9 cellular contexts compared by ENCODE assay signal in genomic region chr6:47440722-47441121, GRCh38. TPM values are rescaled to one million over a fixed set of nuclear protein-coding genes. Genes with fewer than 3 reads are reported as not detected.
A peak's percentile ranks its signal among the peaks of the same experiment; 100 is the strongest.
DNase-seq lines count a peak whose midpoint lies in the region; ATAC-seq and TF ChIP-seq lines count a peak whose summit lies in the region.
"Had no signal": no experiment of that assay in that cellular context is flagged by ENCODE, and none has a peak within 500 bp of the region (broad histone marks: within the 10 kb centered on the region; RNA-seq: fewer than 3 reads in every experiment).

No MANE protein-coding gene starts in this region.

- intact Hi-C loops in thyroid gland (cut with DNase I) = no loop called here

- no peaks in the 10 kb centered on the region for H3K79me2 ChIP-seq in osteoblast (ENCODE audit: insufficient read depth, low read length)

- TF ChIP-seq POLR2A in thyroid gland (IDR thresholded peaks at IDR 0.05) = no peak

- H3K4me2 ChIP-seq in osteoblast (ENCODE audit: insufficient read depth, low read length) = no peak overlapping the region
- H3K4me2 ChIP-seq: BLaER1 treated with 17β-estradiol and CSF1 and Interleukin-3, amounts not matched to agents 10 nM and 100 nM had no signal

- H2AFZ ChIP-seq in osteoblast (ENCODE audit: low read length) = no peak overlapping the region

- no peaks in the 10 kb centered on the region for H4K20me1 ChIP-seq in osteoblast (ENCODE audit: insufficient read depth, low read length)
- H4K20me1 ChIP-seq: BLaER1 treated with 17β-estradiol and CSF1 and Interleukin-3, amounts not matched to agents 10 nM and 100 nM had no signal

- H3K27ac ChIP-seq in thyroid gland = no peak overlapping the region
- H3K27ac ChIP-seq in osteoblast (ENCODE audit: low read depth, low read length) = no peak overlapping the region
- H3K27ac ChIP-seq: BLaER1 treated with 17β-estradiol and CSF1 and Interleukin-3, amounts not matched to agents 10 nM and 100 nM had no signal

- ATAC-seq in GM19395 (IDR thresholded peaks at IDR 0.05; ENCODE audit: unreplicated experiment) (peak; percentile 71), HG03139 (IDR thresholded peaks at IDR 0.05; ENCODE audit: unreplicated experiment) (peak; percentile 51)

- H3K4me3 ChIP-seq in thyroid gland (replicated peaks in 1 of 3) (no peak overlapping the region), foreskin fibroblast (ENCODE audit: low read depth in 1 of 2, low read length in 2 of 2) (no peak overlapping the region), osteoblast (ENCODE audit: insufficient read depth, low read length) (no peak overlapping the region)
- H3K4me3 ChIP-seq: BLaER1 treated with 17β-estradiol and CSF1 and Interleukin-3, amounts not matched to agents 10 nM and 100 nM had no signal

- no peak for TF ChIP-seq CTCF in thyroid gland (IDR thresholded peaks at IDR 0.05)
- TF ChIP-seq CTCF in foreskin fibroblast (IDR thresholded peaks at IDR 0.05; ENCODE audit: low read depth, low read length) = no peak
- no peak for TF ChIP-seq CTCF in osteoblast (IDR thresholded peaks at IDR 0.05; ENCODE audit: extremely low read depth, low read depth, low read length)

- DNase-seq in COLO829 (ENCODE audit: low spot score) (peak; percentile 60), RPMI8226 (peak; percentile 41), thyroid gland (no peak), foreskin fibroblast (no peak), osteoblast (ENCODE audit: insufficient read length, low spot score, missing footprints) (no peak), NK-92 (lab: John Stamatoyannopoulos, UW; ENCODE audit: unreplicated experiment) (no peak)

- 64 to 67% methylated on average over 3 of the region's 3 CpGs for WGBS in thyroid gland, 2 donors

- no peaks in the 10 kb centered on the region for H3K36me3 ChIP-seq in thyroid gland
- no peaks in the 10 kb centered on the region for H3K36me3 ChIP-seq in osteoblast (ENCODE audit: insufficient read depth, low read length)
- H3K36me3 ChIP-seq: BLaER1 treated with 17β-estradiol and CSF1 and Interleukin-3, amounts not matched to agents 10 nM and 100 nM had no signal

- H3K27me3 ChIP-seq in thyroid gland (no peaks in the 10 kb centered on the region), osteoblast (ENCODE audit: insufficient read depth, low read length) (no peaks in the 10 kb centered on the region)

- H3K9me3 ChIP-seq in thyroid gland (no peaks in the 10 kb centered on the region), osteoblast (ENCODE audit: low read depth, low read length) (no peaks in the 10 kb centered on the region)

- H3K4me1 ChIP-seq in thyroid gland (no peaks in the 10 kb centered on the region), osteoblast (ENCODE audit: insufficient read depth, low read length) (no peaks in the 10 kb centered on the region)

RNA-seq across cellular contexts. Expression of gene CD2AP, which starts 36.9 kb away (rescaled TPM):
- total RNA-seq in thyroid gland = 10 to 100 TPM; 27.9 to 48.2 (median 33.0) TPM
- total RNA-seq in osteoblast = 26.2 and 30.4 TPM in 2 replicates

Comparison
In these comparisons a context has a peak if more than half of its experiments do, and no peak if none do; other contexts are left out.
1. DNase-seq: peak in COLO829 (single experiment) and RPMI8226 (single experiment); none in thyroid gland (0 of 2), foreskin fibroblast (0 of 2), osteoblast (single experiment) and NK-92 (single experiment).